ENCODE assay signal across 1 cellular context in the genomic region with DNA sequence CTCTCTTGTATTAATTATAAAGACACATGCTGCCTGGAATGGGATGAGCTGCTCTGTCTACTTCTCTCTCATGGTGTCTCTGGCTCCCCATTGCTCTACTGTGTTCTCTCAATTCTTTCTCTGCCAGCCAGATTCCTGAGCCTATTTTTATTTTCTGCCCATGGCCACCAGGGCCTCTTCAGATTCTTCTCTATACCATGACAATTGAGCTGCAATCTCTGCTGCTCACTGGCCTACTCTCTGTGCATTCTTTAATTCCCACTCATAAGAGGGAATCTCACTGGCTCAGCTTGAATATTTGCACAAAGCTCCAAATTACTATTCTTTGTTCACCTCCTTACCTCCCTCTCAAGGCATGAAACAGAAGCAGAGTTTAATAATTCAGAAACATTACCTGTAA.
TF ChIP-seq lines count a peak whose summit lies in the region.

No MANE protein-coding gene starts in this region.

TF ChIP-seq in A549, 52 proteins besides CTCF, POLR2A, EP300 and RAD21 (continued from another document):
- TF ChIP-seq, protein P1, sequence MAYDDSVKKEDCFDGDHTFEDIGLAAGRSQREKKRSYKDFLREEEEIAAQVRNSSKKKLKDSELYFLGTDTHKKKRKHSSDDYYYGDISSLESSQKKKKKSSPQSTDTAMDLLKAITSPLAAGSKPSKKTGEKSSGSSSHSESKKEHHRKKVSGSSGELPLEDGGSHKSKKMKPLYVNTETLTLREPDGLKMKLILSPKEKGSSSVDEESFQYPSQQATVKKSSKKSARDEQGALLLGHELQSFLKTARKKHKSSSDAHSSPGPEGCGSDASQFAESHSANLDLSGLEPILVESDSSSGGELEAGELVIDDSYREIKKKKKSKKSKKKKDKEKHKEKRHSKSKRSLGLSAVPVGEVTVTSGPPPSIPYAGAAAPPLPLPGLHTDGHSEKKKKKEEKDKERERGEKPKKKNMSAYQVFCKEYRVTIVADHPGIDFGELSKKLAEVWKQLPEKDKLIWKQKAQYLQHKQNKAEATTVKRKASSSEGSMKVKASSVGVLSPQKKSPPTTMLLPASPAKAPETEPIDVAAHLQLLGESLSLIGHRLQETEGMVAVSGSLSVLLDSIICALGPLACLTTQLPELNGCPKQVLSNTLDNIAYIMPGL (CRISPR knock-in tag; IDR thresholded peaks at IDR 0.05; ENCODE audit: borderline replicate concordance), result no peak
- TF ChIP-seq RCOR1 (IDR thresholded peaks at IDR 0.05; ENCODE audit: low read depth, low read length) (no peak), ZC3H11A (IDR thresholded peaks at IDR 0.05) (no peak), TFCP2L1 (CRISPR knock-in tag; IDR thresholded peaks at IDR 0.05) (no peak), NPAS2 (CRISPR knock-in tag; IDR thresholded peaks at IDR 0.05; ENCODE audit: borderline replicate concordance) (no peak), KDM5A (IDR thresholded peaks at IDR 0.05) (no peak), MYC (IDR thresholded peaks at IDR 0.05; ENCODE audit: borderline replicate concordance, low read length) (no peak), FOSB (CRISPR knock-in tag; IDR thresholded peaks at IDR 0.05) (no peak), HOXB13 (CRISPR knock-in tag; IDR thresholded peaks at IDR 0.05; ENCODE audit: low read depth) (no peak), CHD4 (IDR thresholded peaks at IDR 0.05; ENCODE audit: borderline replicate concordance) (no peak), SREBF2 (IDR thresholded peaks at IDR 0.05) (no peak)
